In genomic region chr10:111756541-111757061, GRCh38 we compare ENCODE assay signal across 8 cellular contexts.
DNase-seq lines count a peak whose midpoint lies in the region; FAIRE-seq and TF ChIP-seq lines count a peak whose summit lies in the region.

No MANE protein-coding gene starts in this region.

- H3K4me1 ChIP-seq in keratinocyte (ENCODE audit: control insufficient read depth, extremely low read depth, insufficient read depth, low read length) = no peaks in the 10 kb centered on the region

- H3K79me2 ChIP-seq in keratinocyte (ENCODE audit: control insufficient read depth, insufficient read depth, low read length) = no peaks in the 10 kb centered on the region

- in situ Hi-C loops in GM13977 (cut with MboI; ENCODE audit: low pct_unique_long_range_greater_than_20kb, low sequenced_read_pairs, unreplicated experiment) = no loop called here

- H3K27me3 Mint-ChIP-seq in type B pancreatic cell = peaks cover 24% of the 10 kb centered on the region

- H3K36me3 ChIP-seq in keratinocyte (ENCODE audit: control insufficient read depth in 2 of 2, extremely low read depth in 1 of 2, insufficient read depth in 2 of 2, low read length in 2 of 2) = no peaks in the 10 kb centered on the region

- FAIRE-seq in keratinocyte (lab: Jason Lieb, UNC) = peak; percentile 39

- no peak overlapping the region for H2AFZ ChIP-seq in keratinocyte (ENCODE audit: control insufficient read depth, low read length)

- H3K4me2 ChIP-seq in keratinocyte (ENCODE audit: control insufficient read depth, extremely low read depth, insufficient read depth, low read depth, low read length) = no peak overlapping the region

- H3K27me3 ChIP-seq in keratinocyte (ENCODE audit: control insufficient read depth, extremely low read depth, insufficient read depth, low read length) = no peaks in the 10 kb centered on the region

- peak; percentile 15 for DNase-seq in COLO829 (ENCODE audit: low spot score)
- DNase-seq in GM13977 (ENCODE audit: low spot score) = no peak
- peak; percentile 70 for DNase-seq in HT-29 (ENCODE audit: low spot score)
- peak; percentile 1 to 16 for DNase-seq in activated CD4-positive, alpha-beta T cell treated with anti-CD3 and anti-CD28 coated beads, Interleukin-2, amount 50 U/mL, for 48 hours
- no peak for DNase-seq in keratinocyte (ENCODE audit: low read depth, low spot score)
- no peak for DNase-seq in type B pancreatic cell (ENCODE audit: extremely low spot score, unreplicated experiment)
- no peak for DNase-seq in activated CD8-positive, alpha-beta memory T cell treated with anti-CD3 and anti-CD28 coated beads for 24 hours
- DNase-seq in glomerular visceral epithelial cell (ENCODE audit: extremely low spot score) = no peak

- no peaks in the 10 kb centered on the region for H4K20me1 ChIP-seq in keratinocyte (ENCODE audit: control insufficient read depth, extremely low read depth, insufficient read depth, low read length)

- no peak overlapping the region for H3K4me3 Mint-ChIP-seq in type B pancreatic cell

- no peak overlapping the region for H3K4me3 ChIP-seq in keratinocyte (ENCODE audit: control insufficient read depth in 2 of 3, extremely low read depth in 1 of 3, insufficient read depth in 2 of 3, low read depth in 1 of 3, low read length in 3 of 3)

- peaks cover 10% of the 10 kb centered on the region for H3K4me1 Mint-ChIP-seq in type B pancreatic cell (ENCODE audit: unreplicated experiment)

- no peak overlapping the region for H3K27ac Mint-ChIP-seq in type B pancreatic cell

- TF ChIP-seq CTCF in GM13977 (IDR thresholded peaks at IDR 0.05; ENCODE audit: extremely low read depth, insufficient read depth, missing control alignments) (peak; percentile 51), keratinocyte (optimal IDR thresholded peaks at IDR 0.05 in 1 of 3, IDR thresholded peaks at IDR 0.05 in 1 of 3, conservative IDR thresholded peaks at IDR 0.05 in 1 of 3; ENCODE audit: extremely low read depth in 1 of 3, insufficient read depth in 2 of 3, low read length in 3 of 3) (peak; percentile 62 to 90 (median 84)), type B pancreatic cell (conservative IDR thresholded peaks at IDR 0.05) (peak; percentile 76)

- H3K9ac ChIP-seq in keratinocyte (ENCODE audit: control insufficient read depth, extremely low read depth, insufficient read depth, low read length) = no peak overlapping the region

- no peak overlapping the region for H3K27ac ChIP-seq in keratinocyte (ENCODE audit: control insufficient read depth, insufficient read depth, low read length)

- H3K9me3 ChIP-seq in keratinocyte (ENCODE audit: control insufficient read depth, low read depth, low read length) = no peaks in the 10 kb centered on the region

- H3K36me3 Mint-ChIP-seq in type B pancreatic cell = no peaks in the 10 kb centered on the region

- dilution Hi-C loops in keratinocyte (cut with MboI; ENCODE audit: extremely low pct_ligation_motif_present, low sequenced_read_pairs) = loop anchor here (25.0 kb wide), 1 partner anchor 381 kb away; no protein-coding TSS in a partner anchor

- no peaks in the 10 kb centered on the region for H3K9me3 Mint-ChIP-seq in type B pancreatic cell

- no peaks in the 10 kb centered on the region for H3K9me1 ChIP-seq in keratinocyte (ENCODE audit: control insufficient read depth, extremely low read depth, insufficient read depth, low read length)

Comparison
In these comparisons a context has a peak if more than half of its experiments do, and no peak if none do; other contexts are left out.
1. DNase-seq: peak in COLO829 (single experiment), HT-29 (single experiment) and activated CD4-positive, alpha-beta T cell treated with anti-CD3 and anti-CD28 coated beads, Interleukin-2, amount 50 U/mL, for 48 hours (2 of 2); none in GM13977 (single experiment), keratinocyte (single experiment), type B pancreatic cell (single experiment), activated CD8-positive, alpha-beta memory T cell treated with anti-CD3 and anti-CD28 coated beads for 24 hours (single experiment) and glomerular visceral epithelial cell (single experiment).
2. Peak in every context shown above with its lines, with median percentiles within 50 percentile points of each other: CTCF ChIP-seq.